Comparison of ENCODE assay signal across 1 cellular context in genomic region chr16:28950648-28951409, GRCh38.
TF ChIP-seq lines count a peak whose summit lies in the region.

TSS of gene NFATC2IP (plus strand) at chr16:28950937. CDS start at chr16:28951012, 75 bp downstream.

TF ChIP-seq in K562, 482 proteins besides CTCF, POLR2A, EP300 and RAD21 (continued from another document and continues in another):
- TF ChIP-seq THRA (IDR thresholded peaks at IDR 0.05) (no peak), ZNF79 (CRISPR knock-in tag; IDR thresholded peaks at IDR 0.05; ENCODE audit: low read depth) (no peak), E2F3 (CRISPR knock-in tag; IDR thresholded peaks at IDR 0.05) (no peak), TFE3 (CRISPR knock-in tag; IDR thresholded peaks at IDR 0.05) (no peak), CUX1 (CRISPR knock-in tag; IDR thresholded peaks at IDR 0.05) (no peak), ZNF354B (CRISPR knock-in tag; IDR thresholded peaks at IDR 0.05) (no peak), ZKSCAN8 (CRISPR knock-in tag; IDR thresholded peaks at IDR 0.05) (no peak), DMBX1 (CRISPR knock-in tag; IDR thresholded peaks at IDR 0.05; ENCODE audit: borderline replicate concordance) (no peak), FOSL1 (tag; conservative IDR thresholded peaks at IDR 0.05) (no peak; the same call in 1 of the 2 replicates), CEBPB (tag; IDR thresholded peaks at IDR 0.05) (no peak), BCOR (IDR thresholded peaks at IDR 0.05) (no peak), POLR2AphosphoS2 (IDR thresholded peaks at IDR 0.05; ENCODE audit: low read length) (no peak), ZKSCAN3 (CRISPR knock-in tag; IDR thresholded peaks at IDR 0.05) (no peak), RUNX1 (IDR thresholded peaks at IDR 0.05; ENCODE audit: low read depth) (no peak), PHF8 (IDR thresholded peaks at IDR 0.05; ENCODE audit: borderline replicate concordance, low read length) (peak; percentile 66; the same call in 1 of the 2 replicates), ZNF140 (CRISPR knock-in tag; IDR thresholded peaks at IDR 0.05) (no peak), MLLT1 (IDR thresholded peaks at IDR 0.05) (peak in 1 of 2 experiments; percentile 92; a peak in 1 of 4 replicates), ZNF12 (CRISPR knock-in tag; IDR thresholded peaks at IDR 0.05) (no peak), CLOCK (CRISPR knock-in tag; IDR thresholded peaks at IDR 0.05; ENCODE audit: borderline replicate concordance) (no peak), TARDBP (IDR thresholded peaks at IDR 0.05) (no peak), ARID2 (IDR thresholded peaks at IDR 0.05) (no peak), RREB1 (CRISPR knock-in tag; IDR thresholded peaks at IDR 0.05) (no peak), ZNF518B (CRISPR knock-in tag; IDR thresholded peaks at IDR 0.05) (no peak), ZHX1 (conservative IDR thresholded peaks at IDR 0.05; ENCODE audit: low read length) (no peak), CBX3 (IDR thresholded peaks at IDR 0.05; ENCODE audit: borderline replicate concordance in 1 of 2, low read length in 2 of 2) (no peak), CREB1 (IDR thresholded peaks at IDR 0.05) (peak; percentile 87), CREB1 (CRISPR knock-in tag; IDR thresholded peaks at IDR 0.05) (peak; percentile 91)
